24 cellular contexts compared by ENCODE assay signal in the genomic region with DNA sequence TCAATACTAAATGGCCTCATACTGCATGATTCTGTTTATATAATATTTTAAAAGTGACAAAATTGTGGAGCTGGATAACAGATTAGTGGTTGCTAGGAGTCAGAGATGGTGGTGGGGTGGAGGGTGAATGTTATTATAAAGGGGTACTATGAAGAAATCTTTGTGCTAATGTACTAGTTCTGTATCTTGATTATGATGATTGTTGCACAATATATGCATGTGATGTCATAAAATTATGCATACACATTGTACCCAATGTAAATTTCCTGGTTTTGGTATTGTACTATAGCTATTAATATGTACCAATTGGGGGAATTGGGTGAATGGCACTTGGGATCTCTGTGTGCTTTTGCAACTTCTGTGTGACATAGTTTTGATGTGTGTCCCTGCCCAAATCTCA.
DNase-seq lines count a peak whose midpoint lies in the region; ATAC-seq, FAIRE-seq and TF ChIP-seq lines count a peak whose summit lies in the region.
"Had no signal": no experiment of that assay in that cellular context is flagged by ENCODE, and none has a peak within 500 bp of the region (broad histone marks: within the 10 kb centered on the region; RNA-seq: fewer than 3 reads in every experiment).

No MANE protein-coding gene starts in this region.

- H3K9me3 ChIP-seq in HepG2 (ENCODE audit: low read length) (no peaks in the 10 kb centered on the region), right lobe of liver (no peaks in the 10 kb centered on the region), H1 (ENCODE audit: insufficient read depth in 2 of 2, low read depth in 1 of 2, low read length in 1 of 2) (no peaks in the 10 kb centered on the region), right atrium auricular region (no peaks in the 10 kb centered on the region)
- H3K9me3 ChIP-seq: A549; BLaER1 treated with 17β-estradiol and CSF1 and Interleukin-3, amounts not matched to agents 10 nM and 100 nM; Caco-2 had no signal

- H3K4me3 ChIP-seq in HepG2 (replicated peaks in 1 of 3; ENCODE audit: insufficient read depth in 1 of 3, low read depth in 2 of 3, low read length in 3 of 3): no peak overlapping the region
- no peak overlapping the region for H3K4me3 ChIP-seq in right lobe of liver
- H3K4me3 ChIP-seq in H1 (ENCODE audit: extremely low read depth in 1 of 4, insufficient read depth in 2 of 4, low read depth in 3 of 4, low read length in 4 of 4): no peak overlapping the region
- no peak overlapping the region for H3K4me3 ChIP-seq in right atrium auricular region
- H3K4me3 ChIP-seq: A549; BLaER1 treated with 17β-estradiol and CSF1 and Interleukin-3, amounts not matched to agents 10 nM and 100 nM; GM12878 had no signal

- DNase-seq in HepG2 (ENCODE audit: low spot score) (no peak), right lobe of liver (no peak), H1 (ENCODE audit: low read depth in 1 of 2, low spot score in 2 of 2) (no peak), Calu3 (no peak), right atrium auricular region (ENCODE audit: low spot score) (no peak)
- DNase-seq: AML-193; Caco-2; CD4-positive, alpha-beta T cell; CD8-positive, alpha-beta T cell; DMS 273 treated with DMSO at 0.1 percent for 48 hours; DMS153; DMS53; DMS79; DND-41; EL; GDM1 had no signal

- no peak for ATAC-seq in HepG2
- no peak for ATAC-seq in right lobe of liver
- ATAC-seq: A549; CD8-positive, alpha-beta T cell; GM12878 had no signal

- H3K27ac Mint-ChIP-seq in Calu3 (ENCODE audit: unreplicated experiment): no peak overlapping the region
- H3K27ac Mint-ChIP-seq: B cell; CD4-positive, alpha-beta T cell; CD8-positive, alpha-beta T cell had no signal

- no peaks in the 10 kb centered on the region for H3K23me2 ChIP-seq in H1 (ENCODE audit: low read depth, low read length)

- no peak overlapping the region for H3K4me3 Mint-ChIP-seq in Calu3 (ENCODE audit: low read depth, unreplicated experiment)
- H3K4me3 Mint-ChIP-seq: B cell; CD4-positive, alpha-beta T cell; CD8-positive, alpha-beta T cell had no signal

- no peaks in the 10 kb centered on the region for H3K79me2 ChIP-seq in HepG2 (ENCODE audit: insufficient read depth, low read length)
- H3K79me2 ChIP-seq in H1 (ENCODE audit: control insufficient read depth in 1 of 2, insufficient read depth in 2 of 2, low read length in 2 of 2): no peaks in the 10 kb centered on the region

- intact Hi-C loops in HepG2 (cut with micrococcal nuclease; ENCODE audit: unreplicated experiment): no loop called here
- intact Hi-C loops in right lobe of liver (cut with DNase I): no loop called here
- intact Hi-C loops in Calu3 (cut with micrococcal nuclease; ENCODE audit: unreplicated experiment): no loop called here

- no peaks in the 10 kb centered on the region for H3K36me3 Mint-ChIP-seq in Calu3 (ENCODE audit: insufficient read depth, unreplicated experiment)
- H3K36me3 Mint-ChIP-seq: CD8-positive, alpha-beta T cell had no signal

- no peaks in the 10 kb centered on the region for H3K79me1 ChIP-seq in H1 (ENCODE audit: low read depth, low read length)

- H3K9ac ChIP-seq in HepG2 (ENCODE audit: insufficient read depth, low read depth, low read length): no peak overlapping the region
- H3K9ac ChIP-seq in H1 (replicated peaks in 1 of 4; ENCODE audit: extremely low read depth in 1 of 4, low read depth in 3 of 4, low read length in 3 of 4): no peak overlapping the region
- H3K9ac ChIP-seq: BLaER1 treated with 17β-estradiol and CSF1 and Interleukin-3, amounts not matched to agents 10 nM and 100 nM had no signal

- H4K20me1 ChIP-seq in HepG2 (ENCODE audit: insufficient read depth, low read length) (no peaks in the 10 kb centered on the region), H1 (replicated peaks in 1 of 2; ENCODE audit: control insufficient read depth in 1 of 2, insufficient read depth in 2 of 2, low read length in 2 of 2) (no peaks in the 10 kb centered on the region)
- H4K20me1 ChIP-seq: BLaER1 treated with 17β-estradiol and CSF1 and Interleukin-3, amounts not matched to agents 10 nM and 100 nM had no signal

- TF ChIP-seq POLR2A in HepG2 (IDR thresholded peaks at IDR 0.05; ENCODE audit: insufficient read depth in 1 of 2, low read depth in 2 of 2, low read length in 2 of 2): no peak
- no peak for TF ChIP-seq POLR2A in right lobe of liver (IDR thresholded peaks at IDR 0.05)
- no peak for TF ChIP-seq POLR2A in H1 (IDR thresholded peaks at IDR 0.05; ENCODE audit: control extremely low read depth in 1 of 2, low read depth in 2 of 2, low read length in 2 of 2)

- H3K4me1 ChIP-seq in HepG2 (ENCODE audit: insufficient read depth, low read length) (no peaks in the 10 kb centered on the region), right lobe of liver (no peaks in the 10 kb centered on the region), H1 (replicated peaks in 1 of 4; ENCODE audit: control insufficient read depth in 3 of 4, insufficient read depth in 4 of 4, low read length in 3 of 4) (no peaks in the 10 kb centered on the region), right atrium auricular region (no peaks in the 10 kb centered on the region)
- H3K4me1 ChIP-seq: A549; BLaER1 treated with 17β-estradiol and CSF1 and Interleukin-3, amounts not matched to agents 10 nM and 100 nM; Caco-2 had no signal

- H3K27ac ChIP-seq in HepG2 (ENCODE audit: extremely low read length, insufficient read depth, low read length): no peak overlapping the region
- no peak overlapping the region for H3K27ac ChIP-seq in right lobe of liver
- no peak overlapping the region for H3K27ac ChIP-seq in H1 (ENCODE audit: low read depth, low read length)
- no peak overlapping the region for H3K27ac ChIP-seq in right atrium auricular region
- H3K27ac ChIP-seq: 22Rv1; A549; BLaER1 treated with 17β-estradiol and CSF1 and Interleukin-3, amounts not matched to agents 10 nM and 100 nM; C4-2B had no signal

- H4K8ac ChIP-seq in H1 (ENCODE audit: extremely low read depth, insufficient read depth, low read length): no peak overlapping the region

- no peak overlapping the region for H4K5ac ChIP-seq in H1 (ENCODE audit: insufficient read length, low read depth, low read length)

- H3K36me3 ChIP-seq in HepG2 (replicated peaks in 1 of 2; ENCODE audit: control insufficient read depth in 1 of 2, insufficient read depth in 2 of 2, low read length in 2 of 2) (no peaks in the 10 kb centered on the region), right lobe of liver (no peaks in the 10 kb centered on the region), H1 (ENCODE audit: control insufficient read depth in 2 of 4, insufficient read depth in 4 of 4, low read length in 3 of 4) (no peaks in the 10 kb centered on the region), right atrium auricular region (no peaks in the 10 kb centered on the region)
- H3K36me3 ChIP-seq: BLaER1 treated with 17β-estradiol and CSF1 and Interleukin-3, amounts not matched to agents 10 nM and 100 nM had no signal

- H3K9me3 Mint-ChIP-seq in Calu3 (ENCODE audit: low read depth, unreplicated experiment): peaks cover 2% of the 10 kb centered on the region
- H3K9me3 Mint-ChIP-seq: CD4-positive, alpha-beta T cell; CD8-positive, alpha-beta T cell had no signal

- H3K18ac ChIP-seq in H1 (ENCODE audit: extremely low read depth, low read length): no peak overlapping the region

- H2BK20ac ChIP-seq in H1 (ENCODE audit: low read length): no peak overlapping the region

- CTCF ChIA-PET in HepG2 (lab: Yijun Ruan, JAX; ENCODE audit: low intra/inter-chr PET ratio, low total read pairs) (no interaction called here), H1 (lab: Charles Lee; ENCODE audit: partially characterized antibody) (no interaction called here), Calu3 (lab: Charles Lee) (no interaction called here)

- H3K27me3 ChIP-seq in HepG2 (ENCODE audit: control insufficient read depth in 1 of 2, insufficient read depth in 2 of 2, low read length in 2 of 2) (no peaks in the 10 kb centered on the region; a peak in 1 of 5 replicates), right lobe of liver (no peaks in the 10 kb centered on the region), H1 (replicated peaks in 1 of 4; ENCODE audit: control insufficient read depth in 3 of 4, extremely low read depth in 1 of 4, insufficient read depth in 3 of 4, low read length in 3 of 4) (no peaks in the 10 kb centered on the region), right atrium auricular region (no peaks in the 10 kb centered on the region)
- H3K27me3 ChIP-seq: BLaER1 treated with 17β-estradiol and CSF1 and Interleukin-3, amounts not matched to agents 10 nM and 100 nM had no signal

- no peak overlapping the region for H2BK12ac ChIP-seq in H1 (ENCODE audit: low read depth, low read length)

- no peak overlapping the region for H3K56ac ChIP-seq in H1 (replicated peaks; ENCODE audit: insufficient read length, low read depth, low read length)

- FAIRE-seq in HepG2 (lab: Jason Lieb, UNC) (no peak), H1 (lab: Jason Lieb, UNC) (no peak)
- FAIRE-seq: A549, GM12878, GM12892, GM18507 had no signal

- H2AK5ac ChIP-seq in H1 (ENCODE audit: low read depth, low read length): no peak overlapping the region

- POLR2A ChIA-PET in HepG2 (lab: Yijun Ruan, JAX) (no interaction called here), H1 (lab: Charles Lee; ENCODE audit: partially characterized antibody) (no interaction called here)

- no peak overlapping the region for H3K4me2 ChIP-seq in HepG2 (ENCODE audit: low read depth, low read length)
- no peak overlapping the region for H3K4me2 ChIP-seq in H1 (ENCODE audit: insufficient read depth in 1 of 2, low read depth in 2 of 2, low read length in 2 of 2)
- H3K4me2 ChIP-seq: A549; BLaER1 treated with 17β-estradiol and CSF1 and Interleukin-3, amounts not matched to agents 10 nM and 100 nM had no signal

- H3K4ac ChIP-seq in H1 (replicated peaks; ENCODE audit: insufficient read length, low read depth, low read length): no peak overlapping the region

- H3K23ac ChIP-seq in H1 (ENCODE audit: insufficient read length): no peak overlapping the region

- no peak for TF ChIP-seq CTCF in HepG2 (CRISPR knock-in tag; IDR thresholded peaks at IDR 0.05)
- TF ChIP-seq CTCF in right lobe of liver (IDR thresholded peaks at IDR 0.05): no peak
- TF ChIP-seq CTCF in H1 (IDR thresholded peaks at IDR 0.05; ENCODE audit: control extremely low read depth in 1 of 3, insufficient read depth in 1 of 3, low read depth in 1 of 3, low read length in 3 of 3): no peak
- no peak for TF ChIP-seq CTCF in Calu3 (IDR thresholded peaks at IDR 0.05; ENCODE audit: unreplicated experiment)
- no peak for TF ChIP-seq CTCF in right atrium auricular region (IDR thresholded peaks at IDR 0.05)

- peaks cover 32% of the 10 kb centered on the region for H3K27me3 Mint-ChIP-seq in Calu3 (ENCODE audit: unreplicated experiment)
- H3K27me3 Mint-ChIP-seq: CD4-positive, alpha-beta T cell had no signal

- no peak overlapping the region for H3K14ac ChIP-seq in H1 (ENCODE audit: insufficient read length)

- TF ChIP-seq RAD21 in HepG2 (CRISPR knock-in tag; IDR thresholded peaks at IDR 0.05): no peak
- TF ChIP-seq RAD21 in H1 (IDR thresholded peaks at IDR 0.05 in 1 of 2, conservative IDR thresholded peaks at IDR 0.05 in 1 of 2; ENCODE audit: low read depth in 2 of 2, low read length in 2 of 2): no peak

- no peak overlapping the region for H2AFZ ChIP-seq in HepG2 (ENCODE audit: low read length)
- H2AFZ ChIP-seq in H1 (ENCODE audit: low read length): no peak overlapping the region

- peaks cover 8% of the 10 kb centered on the region for H3K4me1 Mint-ChIP-seq in Calu3 (ENCODE audit: low read depth, unreplicated experiment)
- H3K4me1 Mint-ChIP-seq: B cell had no signal

- TF ChIP-seq EP300 in HepG2 (IDR thresholded peaks at IDR 0.05; ENCODE audit: low read depth in 2 of 2, low read length in 2 of 2): no peak
- no peak for TF ChIP-seq EP300 in HepG2 (CRISPR knock-in tag; IDR thresholded peaks at IDR 0.05; ENCODE audit: borderline replicate concordance)
- TF ChIP-seq EP300 in H1 (IDR thresholded peaks at IDR 0.05; ENCODE audit: borderline replicate concordance in 1 of 2, low read depth in 2 of 2, low read length in 2 of 2): no peak

- BruUV-seq in HepG2 (replicated peaks; lab: Mats Ljungman, UMichigan) (no TSS peak), Calu3 (replicated peaks; lab: Mats Ljungman, UMichigan) (no TSS peak)

- in situ Hi-C loops in HepG2 (cut with HindIII; ENCODE audit: extremely low pct_ligation_motif_present, low pct_unique_long_range_greater_than_20kb): no loop called here

- H2BK120ac ChIP-seq in H1 (replicated peaks; ENCODE audit: low read depth, low read length): no peak overlapping the region

- H4K91ac ChIP-seq in H1 (replicated peaks; ENCODE audit: insufficient read length, low read length): no peak overlapping the region

- no peak overlapping the region for H2BK5ac ChIP-seq in H1 (ENCODE audit: low read depth, low read length)

- no peak overlapping the region for H2BK15ac ChIP-seq in H1 (ENCODE audit: low read length)
